ENCODE assay signal across 29 cellular contexts in genomic region chr2:168692132-168692762, GRCh38.
DNase-seq lines count a peak whose midpoint lies in the region; ATAC-seq, FAIRE-seq and TF ChIP-seq lines count a peak whose summit lies in the region.
"Had no signal": no experiment of that assay in that cellular context is flagged by ENCODE, and none has a peak within 500 bp of the region (broad histone marks: within the 10 kb centered on the region; RNA-seq: fewer than 3 reads in every experiment).

No MANE protein-coding gene starts in this region.

- H3K4me1 ChIP-seq in K562 (replicated peaks in 1 of 2; ENCODE audit: control insufficient read depth in 2 of 2, insufficient read depth in 2 of 2, low read length in 2 of 2) (no peaks in the 10 kb centered on the region), esophagus muscularis mucosa (peaks cover 6 to 21% (median 11%) of the 10 kb centered on the region in 4 donors)
- H3K4me1 ChIP-seq: BLaER1 treated with 17β-estradiol and CSF1 and Interleukin-3, amounts not matched to agents 10 nM and 100 nM; esophagus squamous epithelium; suprapubic skin had no signal

- H4K20me1 ChIP-seq in K562 (replicated peaks; ENCODE audit: control insufficient read depth, insufficient read depth, low read length): no peaks in the 10 kb centered on the region

- BruUV-seq in K562 (replicated peaks; lab: Mats Ljungman, UMichigan): no TSS peak

- no peak for TF ChIP-seq RAD21 in K562 (CRISPR knock-in tag; conservative IDR thresholded peaks at IDR 0.05 in 1 of 2, IDR thresholded peaks at IDR 0.05 in 1 of 2)

- no peak overlapping the region for H3K4me3 ChIP-seq in K562
- no peak overlapping the region for H3K4me3 ChIP-seq in esophagus muscularis mucosa
- H3K4me3 ChIP-seq: BLaER1 treated with 17β-estradiol and CSF1 and Interleukin-3, amounts not matched to agents 10 nM and 100 nM; esophagus squamous epithelium; hepatocyte; SK-N-MC; smooth muscle cell; suprapubic skin had no signal

- H3K27ac ChIP-seq in K562 (ENCODE audit: extremely low read depth, low read depth, low read length): no peak overlapping the region
- H3K27ac ChIP-seq in esophagus muscularis mucosa (replicated peaks in 1 of 4): no peak overlapping the region
- H3K27ac ChIP-seq: BLaER1 treated with 17β-estradiol and CSF1 and Interleukin-3, amounts not matched to agents 10 nM and 100 nM; esophagus squamous epithelium; SK-N-MC; suprapubic skin; WERI-Rb-1 had no signal

- no peak overlapping the region for H2AFZ ChIP-seq in K562 (ENCODE audit: low read depth, low read length)
- H2AFZ ChIP-seq: hepatocyte had no signal

- ATAC-seq in activated T-cell treated with anti-CD3 and anti-CD28 coated beads, Interleukin-2, amount 50 U/mL, for 72 hours (replicated peaks in 1 of 2): peak; percentile 93 to 94
- ATAC-seq in GM19351 (IDR thresholded peaks at IDR 0.05; ENCODE audit: unreplicated experiment) (peak; percentile 74), HG03039 (IDR thresholded peaks at IDR 0.05; ENCODE audit: unreplicated experiment) (peak; percentile 59), K562 (no peak)
- ATAC-seq: left lobe of liver; naive thymus-derived CD4-positive, alpha-beta T cell had no signal

- H3K27ac Mint-ChIP-seq in activated T-cell treated with anti-CD3 and anti-CD28 coated beads, Interleukin-2, amount 50 U/mL, for 72 hours: no peak overlapping the region
- H3K27ac Mint-ChIP-seq: endodermal cell had no signal

- H3K4me2 ChIP-seq in K562 (ENCODE audit: insufficient read depth, low read length): no peak overlapping the region
- H3K4me2 ChIP-seq: BLaER1 treated with 17β-estradiol and CSF1 and Interleukin-3, amounts not matched to agents 10 nM and 100 nM; hepatocyte; smooth muscle cell had no signal

- no peak overlapping the region for H3K9ac ChIP-seq in K562 (ENCODE audit: insufficient read depth in 1 of 2, low read depth in 2 of 2, low read length in 2 of 2)
- H3K9ac ChIP-seq: BLaER1 treated with 17β-estradiol and CSF1 and Interleukin-3, amounts not matched to agents 10 nM and 100 nM had no signal

- H3K9me1 ChIP-seq in K562 (ENCODE audit: control insufficient read depth, insufficient read depth, low read length): no peaks in the 10 kb centered on the region

- H3K4me3 Mint-ChIP-seq in activated T-cell treated with anti-CD3 and anti-CD28 coated beads, Interleukin-2, amount 50 U/mL, for 72 hours: peak overlapping the region; percentile 29 to 31
- H3K4me3 Mint-ChIP-seq: endodermal cell; naive thymus-derived CD4-positive, alpha-beta T cell had no signal

- H3K27me3 Mint-ChIP-seq in activated T-cell treated with anti-CD3 and anti-CD28 coated beads, Interleukin-2, amount 50 U/mL, for 72 hours (ENCODE audit: low read depth): no peaks in the 10 kb centered on the region
- H3K27me3 Mint-ChIP-seq: naive thymus-derived CD4-positive, alpha-beta T cell had no signal

- WGBS in K562 (ENCODE audit: insufficient coverage, low coverage, missing lambda C conversion rate): 42% methylated on average over 4 of the region's 4 CpGs
- WGBS in esophagus muscularis mucosa: 84% methylated on average over 4 of the region's 4 CpGs

- POLR2A ChIA-PET in K562 (lab: Yijun Ruan, JAX): interaction anchor here (0.6 to 0.9 kb wide), 3 partner anchors 12 to 36 kb away, joined by 3 to 4 read pairs (median 3); no protein-coding TSS in a partner anchor

- in situ Hi-C loops in K562 (cut with MboI): no loop called here

- H3K9me3 ChIP-seq in K562 (replicated peaks; ENCODE audit: control insufficient read depth, insufficient read depth, low read depth, low read length) (no peaks in the 10 kb centered on the region), esophagus muscularis mucosa (no peaks in the 10 kb centered on the region)
- H3K9me3 ChIP-seq: esophagus squamous epithelium, suprapubic skin had no signal

- TF ChIP-seq EP300 in K562 (IDR thresholded peaks at IDR 0.05; ENCODE audit: low read length): no peak
- no peak for TF ChIP-seq EP300 in esophagus muscularis mucosa (IDR thresholded peaks at IDR 0.05)

- peaks cover 2 to 5% of the 10 kb centered on the region in 2 donors for H3K36me3 Mint-ChIP-seq in activated T-cell treated with anti-CD3 and anti-CD28 coated beads, Interleukin-2, amount 50 U/mL, for 72 hours (ENCODE audit: insufficient read depth in 2 of 2)

- H3K27me3 ChIP-seq in K562 (ENCODE audit: control insufficient read depth in 2 of 2, insufficient read depth in 2 of 2, low read length in 2 of 2) (no peaks in the 10 kb centered on the region), esophagus muscularis mucosa (no peaks in the 10 kb centered on the region)
- H3K27me3 ChIP-seq: BLaER1 treated with 17β-estradiol and CSF1 and Interleukin-3, amounts not matched to agents 10 nM and 100 nM; esophagus squamous epithelium; hepatocyte; suprapubic skin had no signal

- TF ChIP-seq CTCF in K562 (IDR thresholded peaks at IDR 0.05 in 2 of 3, conservative IDR thresholded peaks at IDR 0.05 in 1 of 3; ENCODE audit: insufficient read depth in 2 of 3, low read depth in 1 of 3, low read length in 3 of 3) (no peak), esophagus muscularis mucosa (IDR thresholded peaks at IDR 0.05) (no peak)

- CTCF ChIA-PET in K562 (lab: Yijun Ruan, JAX; ENCODE audit: low intra/inter-chr PET ratio): no interaction called here

- intact Hi-C loops in K562 (cut with micrococcal nuclease): no loop called here
- intact Hi-C loops in esophagus muscularis mucosa (cut with DNase I): no loop called here

- H3K9me3 Mint-ChIP-seq in activated T-cell treated with anti-CD3 and anti-CD28 coated beads, Interleukin-2, amount 50 U/mL, for 72 hours: no peaks in the 10 kb centered on the region
- H3K9me3 Mint-ChIP-seq: endodermal cell; naive thymus-derived CD4-positive, alpha-beta T cell had no signal

- FAIRE-seq in K562 (lab: Jason Lieb, UNC): no peak
- FAIRE-seq: frontal cortex had no signal

- peaks cover 19% of the 10 kb centered on the region for H3K4me1 Mint-ChIP-seq in activated T-cell treated with anti-CD3 and anti-CD28 coated beads, Interleukin-2, amount 50 U/mL, for 72 hours (ENCODE audit: low read depth)

- no peak for TF ChIP-seq POLR2A in K562 (conservative IDR thresholded peaks at IDR 0.05)
- TF ChIP-seq POLR2A in esophagus muscularis mucosa (IDR thresholded peaks at IDR 0.05; ENCODE audit: low read depth): no peak

- H3K36me3 ChIP-seq in K562 (ENCODE audit: control insufficient read depth, insufficient read depth, low read length) (peaks cover 8% of the 10 kb centered on the region; the same call in 2 of the 3 replicates), esophagus muscularis mucosa (peaks cover 0 to 25% (median 0%) of the 10 kb centered on the region in 4 donors)

- H3K79me2 ChIP-seq in K562 (ENCODE audit: control insufficient read depth, insufficient read depth, low read length): no peaks in the 10 kb centered on the region

- no peak for DNase-seq in activated T-cell treated with anti-CD3 and anti-CD28 coated beads, Interleukin-2, amount 50 U/mL, for 72 hours
- no peak for DNase-seq in activated T-cell treated with anti-CD3 and anti-CD28 coated beads, Interleukin-2, amount 50 U/mL, for 48 hours
- no peak for DNase-seq in K562 (ENCODE audit: extremely low read depth in 1 of 4, low spot score in 3 of 4)
- no peak for DNase-seq in esophagus muscularis mucosa (ENCODE audit: extremely low spot score)
- no peak for DNase-seq in NCI-H526 (lab: John Stamatoyannopoulos, UW)
- no peak for DNase-seq in amniotic stem cell (lab: John Stamatoyannopoulos, UW)
- DNase-seq: activated CD4-positive, alpha-beta T cell treated with anti-CD3 and anti-CD28 coated beads, Interleukin-2, amount 50 U/mL, for 1 hour; activated CD8-positive, alpha-beta memory T cell treated with anti-CD3 and anti-CD28 coated beads, Interleukin-2, amount 50 U/mL, for 48 hours; activated naive CD4-positive, alpha-beta T cell; anterior cingulate cortex; COR-L47; endodermal cell; esophagus squamous epithelium; GDM1; HCEC 1CT; naive thymus-derived CD4-positive, alpha-beta T cell; NCI-H1092; NCI-H187; stimulated activated CD4-positive, alpha-beta T cell treated with anti-CD3 and anti-CD28 coated beads, Interleukin-2, amount 100 ng/mL, for 24 hours; WERI-Rb-1 had no signal

TF ChIP-seq in K562, 482 proteins besides CTCF, POLR2A, EP300 and RAD21:
- TF ChIP-seq ZNF121 (CRISPR knock-in tag; conservative IDR thresholded peaks at IDR 0.05) (no peak), NFE2 (IDR thresholded peaks at IDR 0.05; ENCODE audit: low read depth) (peak; percentile 52)
TF ChIP-seq in K562: peak in this region for 1.
